Comparison of ENCODE assay signal across 24 cellular contexts in genomic region chr3:23645533-23646196, GRCh38.
"Had no signal": no experiment of that assay in that cellular context is flagged by ENCODE, and none has a peak within 500 bp of the region (broad histone marks: within the 10 kb centered on the region; RNA-seq: fewer than 3 reads in every experiment).

No MANE protein-coding gene starts in this region.

- H3K27me3 ChIP-seq: right lobe of liver, stomach, suprapubic skin, tibial nerve had no signal

- FAIRE-seq: astrocyte, endothelial cell of umbilical vein, frontal cortex, urothelium cell line had no signal

- ATAC-seq: activated CD8-positive, alpha-beta T cell treated with anti-CD3 and anti-CD28 coated beads, Interleukin-2, amount 10 ng/mL, durations not matched to agents 7 days and 5 days; activated naive CD4-positive, alpha-beta T cell treated with anti-CD3 and anti-CD28 coated beads, Interleukin-2, amount 50 U/mL, for 72 hours; right lobe of liver; stimulated activated effector memory CD8-positive, alpha-beta T cell treated with anti-CD3 and anti-CD28 coated beads, Interleukin-12 subunit alpha, Interleukin-12 subunit beta, amount 100 ng/mL, for 72 hours; T-helper 17 cell had no signal

- H3K36me3 ChIP-seq: right lobe of liver, stomach, suprapubic skin, tibial nerve, WERI-Rb-1 had no signal

- DNase-seq: activated CD4-positive, alpha-beta T cell treated with anti-CD3 and anti-CD28 coated beads for 1 hour; activated CD4-positive, alpha-beta T cell treated with anti-CD3 and anti-CD28 coated beads, Interleukin-2, amount 50 U/mL, for 1 hour; activated CD8-positive, alpha-beta T cell treated with anti-CD3 and anti-CD28 coated beads, Interleukin-2, amount 10 ng/mL, durations not matched to agents 7 days and 5 days; activated gamma-delta T cell treated with Interleukin-2 at 50 U/mL for 16 hours; activated T-cell treated with anti-CD3 and anti-CD28 coated beads, Interleukin-2, amount 50 U/mL, for 1 hour; central memory CD4-positive, alpha-beta T cell; effector memory CD4-positive, alpha-beta T cell; glutamatergic neuron; hippocampal formation; posterior cingulate gyrus; right lobe of liver; stimulated activated CD4-positive, alpha-beta T cell treated with anti-CD3 and anti-CD28 coated beads, Interleukin-2, amount 100 ng/mL, for 24 hours; stomach; T-helper 17 cell; WERI-Rb-1 had no signal

- H3K4me3 ChIP-seq: right lobe of liver, skin epidermis, stomach, suprapubic skin, tibial nerve had no signal

- H3K9me3 ChIP-seq: right lobe of liver, stomach, suprapubic skin, tibial nerve had no signal

- H3K4me1 ChIP-seq: right lobe of liver had no signal

- H3K27ac ChIP-seq: right lobe of liver, skin epidermis, stomach, suprapubic skin, tibial nerve, WERI-Rb-1 had no signal
